ENCODE assay signal across 31 cellular contexts in the genomic region with DNA sequence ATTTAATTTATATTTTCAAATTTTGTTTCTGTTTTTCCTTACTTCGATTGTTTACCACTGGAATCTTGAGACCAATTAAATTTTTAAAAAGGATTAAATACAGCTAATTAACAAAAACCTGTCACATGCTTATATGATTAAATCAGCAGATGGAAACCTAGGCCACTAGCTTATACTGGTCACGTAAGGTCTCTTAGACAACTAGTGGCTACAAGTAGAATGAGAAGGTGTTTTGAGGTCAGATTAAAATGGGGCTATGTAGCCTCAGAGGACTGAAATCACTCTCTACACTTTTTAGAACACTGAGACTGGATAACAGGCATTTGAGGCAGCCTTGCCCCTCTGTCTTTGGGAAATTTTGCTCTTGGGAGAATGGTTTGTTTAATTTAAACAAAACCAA.
"Had no signal": no experiment of that assay in that cellular context is flagged by ENCODE, and none has a peak within 500 bp of the region (broad histone marks: within the 10 kb centered on the region; RNA-seq: fewer than 3 reads in every experiment).

No MANE protein-coding gene starts in this region.

- H3K36me3 Mint-ChIP-seq: mesothelial cell of epicardium; naive B cell; natural killer cell; neural progenitor cell; stimulated activated naive B cell treated with anti-CD40 and anti-IgM and Interleukin-4, amounts not matched to agents 10 μg/mL and 1 μg/mL and 100 μg/mL, for 72 hours had no signal

- H3K4me3 Mint-ChIP-seq: mesothelial cell of epicardium; naive B cell; natural killer cell; nephron progenitor cell; neural progenitor cell; stimulated activated naive B cell treated with anti-CD40 and anti-IgM and Interleukin-4, amounts not matched to agents 10 μg/mL and 1 μg/mL and 100 μg/mL, for 72 hours had no signal

- H3K4me1 Mint-ChIP-seq: mesothelial cell of epicardium; naive B cell; natural killer cell; stimulated activated naive B cell treated with anti-CD40 and anti-IgM and Interleukin-4, amounts not matched to agents 10 μg/mL and 1 μg/mL and 100 μg/mL, for 72 hours had no signal

- H3K27me3 Mint-ChIP-seq: progenitor cell of endocrine pancreas had no signal

- H3K4me1 ChIP-seq: lower lobe of right lung, right atrium auricular region, stomach, testis, thyroid gland, transverse colon, upper lobe of left lung, vagina had no signal

- H3K9me3 ChIP-seq: lower lobe of right lung, neutrophil, right atrium auricular region, stomach, testis, thyroid gland, transverse colon, upper lobe of left lung, vagina had no signal

- DNase-seq: hippocampal formation; kidney glomerular epithelial cell; left cardiac atrium; left ventricle myocardium superior; lower lobe of right lung; mammary epithelial cell; mesenchymal stem cell; naive B cell; natural killer cell; nephron progenitor cell; occipital lobe; stimulated activated CD4-positive, alpha-beta T cell treated with anti-CD3 and anti-CD28 coated beads, Interleukin-12 subunit alpha, Interleukin-12 subunit beta, amount 100 ng/mL, for 4 hours; stimulated activated CD4-positive, alpha-beta T cell treated with anti-CD3 and anti-CD28 coated beads, Interleukin-15, amount 100 ng/mL, for 24 hours; stimulated activated CD4-positive, alpha-beta T cell treated with anti-CD3 and anti-CD28 coated beads, Interleukin-2, amount 100 ng/mL, for 24 hours; stimulated activated CD4-positive, alpha-beta T cell treated with anti-CD3 and anti-CD28 coated beads, Interleukin-4, amount 100 ng/mL, for 1 hour; stimulated activated naive B cell treated with anti-CD40 and anti-IgM and Interleukin-4, amounts not matched to agents 10 μg/mL and 1 μg/mL and 100 μg/mL, for 72 hours; stimulated activated naive CD8-positive, alpha-beta T cell treated with anti-CD3 and anti-CD28 coated beads, Interleukin-15, Interleukin-2, amounts not matched to agents 100 U/mL and 50 U/mL, for 24 hours; stomach; testis; thyroid gland; transverse colon; upper lobe of left lung had no signal

- H3K9me3 Mint-ChIP-seq: mesothelial cell of epicardium; nephron progenitor cell; neural progenitor cell; stimulated activated naive B cell treated with anti-CD40 and anti-IgM and Interleukin-4, amounts not matched to agents 10 μg/mL and 1 μg/mL and 100 μg/mL, for 72 hours had no signal

- H3K27ac Mint-ChIP-seq: mesothelial cell of epicardium; naive B cell; natural killer cell; nephron progenitor cell; neural progenitor cell; progenitor cell of endocrine pancreas; stimulated activated naive B cell treated with anti-CD40 and anti-IgM and Interleukin-4, amounts not matched to agents 10 μg/mL and 1 μg/mL and 100 μg/mL, for 72 hours had no signal

- H3K27ac ChIP-seq: lower lobe of right lung, neural progenitor cell, neutrophil, right atrium auricular region, skin epidermis, stomach, testis, thyroid gland, transverse colon, upper lobe of left lung, vagina had no signal

- ATAC-seq: left cardiac atrium; left lobe of liver; left ventricle myocardium superior; lower lobe of right lung; natural killer cell; sciatic nerve; stimulated activated naive B cell treated with anti-CD40 and anti-IgM and Interleukin-4, amounts not matched to agents 10 μg/mL and 1 μg/mL and 100 μg/mL, for 72 hours; stimulated activated naive CD8-positive, alpha-beta T cell treated with anti-CD3 and anti-CD28 coated beads, Interleukin-15, Interleukin-2, amounts not matched to agents 100 U/mL and 50 U/mL, for 24 hours had no signal

- H3K4me3 ChIP-seq: lower lobe of right lung, neural progenitor cell, right atrium auricular region, skin epidermis, stomach, testis, thyroid gland, transverse colon, upper lobe of left lung, vagina had no signal

- H3K36me3 ChIP-seq: lower lobe of right lung, neural progenitor cell, neutrophil, right atrium auricular region, stomach, thyroid gland, transverse colon, upper lobe of left lung, vagina had no signal

- H3K27me3 ChIP-seq: neural progenitor cell, neutrophil, right atrium auricular region, testis, thyroid gland, transverse colon, upper lobe of left lung, vagina had no signal
